24 cellular contexts compared by ENCODE assay signal in the genomic region with DNA sequence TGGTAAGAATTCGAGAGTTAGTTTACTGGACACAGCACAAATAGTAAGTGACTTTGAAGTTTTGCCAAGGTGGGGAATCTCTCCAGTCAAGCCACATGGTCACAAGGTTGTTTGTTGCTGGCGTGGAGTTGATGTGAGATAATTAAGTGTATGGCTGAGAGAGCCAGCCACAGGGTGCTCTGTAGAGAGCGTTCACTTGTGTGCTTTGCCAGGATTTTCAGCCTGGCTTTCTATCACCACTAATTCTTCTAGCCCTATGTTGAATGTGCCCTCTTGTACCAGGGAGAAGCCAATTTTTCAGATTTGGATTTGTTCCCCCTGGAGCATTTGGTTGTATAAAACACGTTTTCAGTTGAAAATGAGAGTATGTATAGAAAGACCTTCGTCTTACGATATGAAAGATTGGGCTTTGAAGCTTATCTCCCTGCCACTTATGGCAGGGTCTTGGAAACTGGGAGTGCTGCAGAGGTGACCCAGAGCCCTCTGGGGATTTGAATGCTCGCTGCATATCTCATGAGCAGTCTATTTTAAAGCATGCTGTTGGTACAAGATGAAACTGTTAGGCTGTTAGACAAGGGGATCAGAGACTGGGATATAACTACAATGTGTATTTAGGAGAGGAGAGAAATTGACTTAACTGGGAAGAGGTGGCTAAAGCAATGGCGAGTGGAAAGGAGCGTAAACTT. TPM values are rescaled to one million over a fixed set of nuclear protein-coding genes. Genes with fewer than 3 reads are reported as not detected.
"Had no signal": no experiment of that assay in that cellular context is flagged by ENCODE, and none has a peak within 500 bp of the region (broad histone marks: within the 10 kb centered on the region; RNA-seq: fewer than 3 reads in every experiment).

No MANE protein-coding gene starts in this region.

- FAIRE-seq: astrocyte had no signal

- H3K27me3 ChIP-seq: Peyer's patch had no signal

- H3K9me3 ChIP-seq: Peyer's patch had no signal

- ATAC-seq: activated CD8-positive, alpha-beta memory T cell treated with anti-CD3 and anti-CD28 coated beads, Interleukin-2, amount 10 ng/mL, durations not matched to agents 7 days and 5 days had no signal

- H3K4me3 ChIP-seq: Peyer's patch had no signal

- H3K4me1 ChIP-seq: Peyer's patch had no signal

- DNase-seq: activated CD4-positive, alpha-beta T cell treated with anti-CD3 and anti-CD28 coated beads, Interleukin-2, amount 10 ng/mL, durations not matched to agents 24 days and 14 days; activated CD4-positive, alpha-beta T cell treated with anti-CD3 and anti-CD28 coated beads, Interleukin-2, amount 50 U/mL, for 48 hours; activated CD4-positive, CD25-positive, alpha-beta regulatory T cell treated with anti-CD3 and anti-CD28 coated beads, Interleukin-2, amount 50 U/mL, for 72 hours; activated CD8-positive, alpha-beta memory T cell treated with anti-CD3 and anti-CD28 coated beads, Interleukin-2, amount 10 ng/mL, durations not matched to agents 7 days and 5 days; activated effector memory CD4-positive, alpha-beta T cell treated with Interleukin-2 at 50 U/mL for 16 hours; activated naive CD4-positive, alpha-beta T cell treated with anti-CD3 and anti-CD28 coated beads for 36 hours; activated T-cell treated with anti-CD3 and anti-CD28 coated beads, Interleukin-2, amount 50 U/mL, for 24 hours; amygdala; Kasumi-1; KBM-7; NCI-H1048; NCI-H1417; NCI-H2171; NCI-H2227 treated with DMSO at 0.1 percent for 48 hours; NCI-H526; NCI-H774; NK-92 treated with Interleukin-12 subunit alpha and Interleukin-12 subunit beta, amount 100 ng/mL, for 24 hours; Peyer's patch; SHP77 treated with DMSO at 0.1 percent for 48 hours had no signal

- H3K27ac ChIP-seq: Peyer's patch, RWPE1 had no signal

RNA-seq across cellular contexts. Expression of a gene that starts 28.6 kb away (rescaled TPM):
- total RNA-seq: activated CD4-positive, alpha-beta T cell treated with anti-CD3 and anti-CD28 coated beads, Interleukin-2, amount 10 ng/mL, durations not matched to agents 24 days and 14 days; activated CD8-positive, alpha-beta memory T cell treated with anti-CD3 and anti-CD28 coated beads, Interleukin-2, amount 10 ng/mL, durations not matched to agents 7 days and 5 days; activated naive CD4-positive, alpha-beta T cell treated with anti-CD3 and anti-CD28 coated beads for 36 hours; activated T-helper 1 cell treated with anti-CD3 and anti-CD28 coated beads, Interleukin-12 subunit alpha, Interleukin-12 subunit beta, Interleukin-2, Interleukin-4 antibody, amounts not matched to agents 30 ng/mL and 10 ng/mL and 1 ng/mL, durations not matched to agents 14 hours and 24 hours and 36 hours; NCI-H460; Peyer's patch; SK-MEL-5 had no signal
